In the genomic region with DNA sequence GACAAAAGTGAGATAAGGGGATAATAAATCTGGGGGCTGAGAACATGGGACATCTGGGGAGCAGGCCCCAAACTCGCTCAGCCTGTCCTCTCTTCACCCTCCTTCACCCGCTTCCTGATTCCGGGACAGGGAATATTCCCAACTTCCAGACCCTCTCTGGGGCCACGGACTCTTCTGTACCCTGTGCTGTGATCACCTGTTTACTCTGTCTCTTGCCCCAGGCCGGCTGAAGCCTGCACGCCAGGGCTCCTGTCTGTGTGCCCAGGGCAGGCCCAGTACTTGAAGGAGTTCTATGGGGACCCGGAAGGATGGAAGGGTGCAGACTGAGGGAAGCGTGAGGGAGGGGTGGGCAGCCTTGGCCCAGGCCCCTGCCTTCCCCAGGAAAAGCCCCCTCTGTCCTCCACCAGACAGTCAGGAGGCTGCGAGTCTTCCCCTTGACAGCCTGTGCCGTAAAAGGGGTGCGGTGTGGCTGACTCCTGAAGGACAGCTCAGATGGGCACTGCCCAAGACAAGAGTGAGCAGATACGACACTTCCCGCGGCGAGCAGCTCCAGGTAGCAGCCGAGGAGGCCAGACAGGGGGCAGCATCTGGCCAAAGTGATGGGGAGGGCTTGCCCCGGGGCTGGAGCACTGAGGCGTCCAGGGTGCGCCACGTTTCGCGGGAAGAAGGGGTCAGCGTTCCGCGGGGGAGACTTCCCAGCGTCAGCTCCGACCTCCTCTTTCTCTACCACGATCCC, we compare ENCODE assay signal across 8 cellular contexts. TPM values are rescaled to one million over a fixed set of nuclear protein-coding genes. Genes with fewer than 3 reads are reported as not detected.
DNase-seq lines count a peak whose midpoint lies in the region; ATAC-seq, FAIRE-seq and TF ChIP-seq lines count a peak whose summit lies in the region.

No MANE protein-coding gene starts in this region.

- peak overlapping the region; percentile 69 for H3K9ac ChIP-seq in KMS-11

- H3K4me3 ChIP-seq in KMS-11 (IDR thresholded peaks at IDR 0.05; ENCODE audit: insufficient read depth, low read depth, low read length) (no peak overlapping the region), hepatocyte (peak overlapping the region; percentile 92), sigmoid colon (peak overlapping the region; percentile 57 to 91 (median 80))

- TF ChIP-seq POLR2A in GM18505 (IDR thresholded peaks at IDR 0.05; ENCODE audit: borderline replicate concordance, extremely low read depth, insufficient read depth, insufficient read length) (no peak), sigmoid colon (IDR thresholded peaks at IDR 0.05) (no peak)

- TF ChIP-seq CTCF in AG09319 (IDR thresholded peaks at IDR 0.05; ENCODE audit: low read depth, low read length) = peak; percentile 35
- no peak for TF ChIP-seq CTCF in KMS-11 (conservative IDR thresholded peaks at IDR 0.05; ENCODE audit: low read depth, low read length)
- TF ChIP-seq CTCF in hepatocyte (IDR thresholded peaks at IDR 0.05; ENCODE audit: poor library complexity) = peak; percentile 26
- peak; percentile 10 to 18 (median 15) for TF ChIP-seq CTCF in sigmoid colon (IDR thresholded peaks at IDR 0.05)

- DNase-seq in AG09319 (ENCODE audit: extremely low read depth, low read depth) = no peak
- peak; percentile 72 for DNase-seq in hepatocyte (ENCODE audit: low spot score)
- DNase-seq in sigmoid colon = peak; percentile 67
- DNase-seq in putamen (ENCODE audit: low spot score) = no peak
- no peak for DNase-seq in RCC 7860 (ENCODE audit: low spot score)

- H3K36me3 ChIP-seq in KMS-11 (ENCODE audit: insufficient read depth) (peaks cover 9% of the 10 kb centered on the region; the same call in 1 of the 2 replicates), hepatocyte (replicated peaks; ENCODE audit: insufficient read depth, low read depth) (no peaks in the 10 kb centered on the region), sigmoid colon (peaks cover 0 to 9% (median 0%) of the 10 kb centered on the region in 4 donors)

- no peaks in the 10 kb centered on the region for H3K9me3 Mint-ChIP-seq in activated naive CD4-positive, alpha-beta T cell treated with anti-CD3 and anti-CD28 coated beads, Interleukin-2, amount 50 U/mL, for 24 hours

- H3K27ac Mint-ChIP-seq in activated naive CD4-positive, alpha-beta T cell treated with anti-CD3 and anti-CD28 coated beads, Interleukin-2, amount 50 U/mL, for 24 hours = peak overlapping the region; percentile 84

- H3K4me3 Mint-ChIP-seq in activated naive CD4-positive, alpha-beta T cell treated with anti-CD3 and anti-CD28 coated beads, Interleukin-2, amount 50 U/mL, for 24 hours = peak overlapping the region; percentile 87

- 0 out of 2 replicates have a peak overlapping the region, but pooled peaks have one; percentile 19 for H3K27ac ChIP-seq in KMS-11
- H3K27ac ChIP-seq in hepatocyte = peak overlapping the region; percentile 65
- peak overlapping the region; percentile 73 to 81 (median 76) for H3K27ac ChIP-seq in sigmoid colon

- H3K4me2 ChIP-seq in KMS-11 (peak overlapping the region; percentile 93), hepatocyte (peak overlapping the region; percentile 98)

- FAIRE-seq in RCC 7860 (lab: Jason Lieb, UNC) = no peak

- no peaks in the 10 kb centered on the region for H4K20me1 ChIP-seq in KMS-11 (ENCODE audit: insufficient read depth)
- H4K20me1 ChIP-seq in hepatocyte (ENCODE audit: insufficient read depth, poor library complexity, severe bottlenecking) = no peaks in the 10 kb centered on the region

- peaks cover 17% of the 10 kb centered on the region for H3K4me1 ChIP-seq in KMS-11 (ENCODE audit: low read depth, poor library complexity, severe bottlenecking)
- H3K4me1 ChIP-seq in hepatocyte (ENCODE audit: insufficient read depth) = peaks cover 11% of the 10 kb centered on the region
- H3K4me1 ChIP-seq in sigmoid colon = peaks cover 0 to 18% (median 14%) of the 10 kb centered on the region in 4 donors

- H3K9me2 ChIP-seq in hepatocyte (replicated peaks; ENCODE audit: insufficient read depth) = no peaks in the 10 kb centered on the region

- no peaks in the 10 kb centered on the region for H3K27me3 ChIP-seq in KMS-11 (ENCODE audit: insufficient read depth, low read depth)
- no peaks in the 10 kb centered on the region for H3K27me3 ChIP-seq in hepatocyte
- H3K27me3 ChIP-seq in sigmoid colon = no peaks in the 10 kb centered on the region

- H3K9me3 ChIP-seq in hepatocyte (ENCODE audit: low read depth) = no peaks in the 10 kb centered on the region
- H3K9me3 ChIP-seq in sigmoid colon = no peaks in the 10 kb centered on the region

- TF ChIP-seq EP300 in sigmoid colon (IDR thresholded peaks at IDR 0.05) = no peak

- no peaks in the 10 kb centered on the region for H3K36me3 Mint-ChIP-seq in activated naive CD4-positive, alpha-beta T cell treated with anti-CD3 and anti-CD28 coated beads, Interleukin-2, amount 50 U/mL, for 24 hours

- H2AFZ ChIP-seq in KMS-11 (ENCODE audit: low read depth) (peak overlapping the region; percentile 98), hepatocyte (peak overlapping the region; percentile 95)

- peak; percentile 7 for ATAC-seq in GM18505 (IDR thresholded peaks at IDR 0.05; ENCODE audit: unreplicated experiment)

- WGBS in hepatocyte (ENCODE audit: low lambda C conversion rate, missing lambda C conversion rate) = 28% methylated on average over 28 of the region's 28 CpGs
- WGBS in sigmoid colon, 2 donors = 21 to 35% methylated on average over 28 of the region's 28 CpGs

- peaks cover 19% of the 10 kb centered on the region for H3K4me1 Mint-ChIP-seq in activated naive CD4-positive, alpha-beta T cell treated with anti-CD3 and anti-CD28 coated beads, Interleukin-2, amount 50 U/mL, for 24 hours

- H3K79me2 ChIP-seq in KMS-11 (ENCODE audit: insufficient read depth, low read depth) (peaks cover 22% of the 10 kb centered on the region), hepatocyte (peaks cover 24% of the 10 kb centered on the region)

- intact Hi-C loops in sigmoid colon (cut with DNase I) = loop anchor here (2.0 to 5.0 kb wide), 5 partner anchors 39 to 454 kb away; a partner anchor contains a TSS

- no peaks in the 10 kb centered on the region for H3K27me3 Mint-ChIP-seq in activated naive CD4-positive, alpha-beta T cell treated with anti-CD3 and anti-CD28 coated beads, Interleukin-2, amount 50 U/mL, for 24 hours

RNA-seq across cellular contexts. Expression of a gene that starts 1.0 kb away (rescaled TPM):
- total RNA-seq in hepatocyte (4.7 TPM in 2 replicates), sigmoid colon (1 to 10 TPM in 2 of 4 donors, under 1 TPM in 2; 0.71 to 1.9 (median 1.1) TPM)
- polyA plus RNA-seq in hepatocyte (4.3 and 6.5 TPM in 2 replicates), sigmoid colon (10 to 100 TPM in 1 of 3 donors, 1 to 10 TPM in 1, under 1 TPM in 1; 0.60 to 11.6 (median 1.2) TPM)

RNA-seq across cellular contexts. Expression of a gene that starts 31.7 kb away (rescaled TPM):
- 6.2 and 7.6 TPM in 2 replicates for total RNA-seq in hepatocyte
- 7.1 and 8.1 TPM in 2 replicates for polyA plus RNA-seq in hepatocyte
- 1 to 10 TPM in 1 of 4 donors, not detected in 3; 8.3 TPM for total RNA-seq in sigmoid colon
- 10 to 100 TPM in 1 of 3 donors, 1 to 10 TPM in 1, under 1 TPM in 1; 0.60 to 10.6 (median 2.3) TPM for polyA plus RNA-seq in sigmoid colon

RNA-seq across cellular contexts. Expression of a gene that starts 42.9 kb away (rescaled TPM):
- total RNA-seq in hepatocyte = 4.5 and 4.8 TPM in 2 replicates
- 1.1 and 2.4 TPM in 2 replicates for polyA plus RNA-seq in hepatocyte
- total RNA-seq in sigmoid colon = under 1 TPM in 1 of 4 donors, not detected in 3; 0.83 TPM
- under 1 TPM in 1 of 3 donors, not detected in 2; 0.13 TPM for polyA plus RNA-seq in sigmoid colon

RNA-seq across cellular contexts. Expression of a gene that starts 46.7 kb away (rescaled TPM):
- total RNA-seq in hepatocyte (10.4 and 13.6 TPM in 2 replicates), sigmoid colon (10 to 100 TPM in 2 of 4 donors, 1 to 10 TPM in 2; 5.9 to 16.1 (median 10.5) TPM)
- polyA plus RNA-seq in hepatocyte (8.3 and 10.9 TPM in 2 replicates), sigmoid colon (1 to 10 TPM in 2 of 3 donors, under 1 TPM in 1; 0.60 to 6.5 (median 1.4) TPM)

Comparison
In these comparisons a context has a peak if more than half of its experiments do, and no peak if none do; other contexts are left out.
1. DNase-seq: peak in hepatocyte (single experiment) and sigmoid colon (single experiment); none in AG09319 (single experiment), putamen (single experiment) and RCC 7860 (single experiment).
2. H3K27ac ChIP-seq: peak in every context shown above with its lines; median percentile 76 in sigmoid colon; 65 in hepatocyte; 19 in KMS-11.